In the genomic region with DNA sequence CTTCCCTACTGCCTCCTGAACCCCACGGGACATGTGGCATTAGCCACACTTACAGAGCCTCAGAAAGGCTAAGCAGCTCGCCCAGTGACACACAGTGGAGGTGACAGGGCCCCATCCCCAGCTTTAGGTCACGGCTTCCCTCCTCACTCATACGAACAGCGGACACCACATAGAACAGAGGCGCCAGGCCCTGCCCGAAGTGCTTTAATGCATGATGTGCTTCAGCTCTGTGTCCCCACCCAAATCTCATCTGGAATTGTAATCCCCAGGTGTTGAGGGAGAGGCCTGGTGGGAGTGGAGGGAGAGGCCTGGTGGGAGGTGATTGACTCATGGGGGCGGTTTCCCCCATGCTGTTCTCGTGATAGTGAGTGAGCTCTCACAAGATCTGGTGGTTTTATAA, we compare ENCODE assay signal across 19 cellular contexts.
DNase-seq lines count a peak whose midpoint lies in the region; ATAC-seq and TF ChIP-seq lines count a peak whose summit lies in the region.
"Had no signal": no experiment of that assay in that cellular context is flagged by ENCODE, and none has a peak within 500 bp of the region (broad histone marks: within the 10 kb centered on the region; RNA-seq: fewer than 3 reads in every experiment).

No MANE protein-coding gene starts in this region.

- no peak for ATAC-seq in GM21619 (IDR thresholded peaks at IDR 0.05; ENCODE audit: unreplicated experiment)
- ATAC-seq: CD8-positive, alpha-beta T cell; GM12878; GM23338 had no signal

- CTCF ChIA-PET in activated naive CD4-positive, alpha-beta T cell treated with anti-CD3 and anti-CD28 coated beads, Interleukin-2, amount 10 ng/mL, durations not matched to agents 7 days and 5 days (lab: Charles Lee) = no interaction called here

- DNase-seq in activated naive CD4-positive, alpha-beta T cell treated with anti-CD3 and anti-CD28 coated beads, Interleukin-2, amount 10 ng/mL, durations not matched to agents 7 days and 5 days = no peak
- DNase-seq in NB4 (ENCODE audit: low read depth) (peak; percentile 7), mesenteric fat pad (ENCODE audit: low spot score) (peak; percentile 57), type B pancreatic cell (ENCODE audit: extremely low spot score, unreplicated experiment) (peak; percentile 65), NCI-H1105 treated with DMSO at 0.1 percent for 48 hours (lab: John Stamatoyannopoulos, UW) (no peak)
- DNase-seq: BE2C; Calu3; CD8-positive, alpha-beta T cell; DMS53; EL; KG1; NCI-H1417; NCI-H187 treated with DMSO at 0.1 percent for 48 hours; NCI-H345; NCI-H524 treated with DMSO at 0.1 percent for 48 hours had no signal

- peaks cover 6% of the 10 kb centered on the region for H3K9me3 Mint-ChIP-seq in activated naive CD4-positive, alpha-beta T cell treated with anti-CD3 and anti-CD28 coated beads, Interleukin-2, amount 50 U/mL, for 24 hours
- H3K9me3 Mint-ChIP-seq in activated naive CD4-positive, alpha-beta T cell treated with anti-CD3 and anti-CD28 coated beads, Interleukin-2, amount 10 ng/mL, durations not matched to agents 7 days and 5 days = peaks cover 36% of the 10 kb centered on the region
- no peaks in the 10 kb centered on the region for H3K9me3 Mint-ChIP-seq in type B pancreatic cell

- no peak overlapping the region for H3K4me3 Mint-ChIP-seq in activated naive CD4-positive, alpha-beta T cell treated with anti-CD3 and anti-CD28 coated beads, Interleukin-2, amount 50 U/mL, for 24 hours
- H3K4me3 Mint-ChIP-seq in activated naive CD4-positive, alpha-beta T cell treated with anti-CD3 and anti-CD28 coated beads, Interleukin-2, amount 10 ng/mL, durations not matched to agents 7 days and 5 days = no peak overlapping the region
- no peak overlapping the region for H3K4me3 Mint-ChIP-seq in type B pancreatic cell
- H3K4me3 Mint-ChIP-seq: CD8-positive, alpha-beta T cell; GM23338 had no signal

- TF ChIP-seq POLR2A in NB4 (IDR thresholded peaks at IDR 0.05; ENCODE audit: extremely low read depth, insufficient read length) = no peak

- peaks cover 39% of the 10 kb centered on the region for H3K4me1 Mint-ChIP-seq in activated naive CD4-positive, alpha-beta T cell treated with anti-CD3 and anti-CD28 coated beads, Interleukin-2, amount 50 U/mL, for 24 hours
- H3K4me1 Mint-ChIP-seq in activated naive CD4-positive, alpha-beta T cell treated with anti-CD3 and anti-CD28 coated beads, Interleukin-2, amount 10 ng/mL, durations not matched to agents 7 days and 5 days = peaks cover 32% of the 10 kb centered on the region
- H3K4me1 Mint-ChIP-seq in type B pancreatic cell (ENCODE audit: unreplicated experiment) = peaks cover 27% of the 10 kb centered on the region

- H3K27ac Mint-ChIP-seq in activated naive CD4-positive, alpha-beta T cell treated with anti-CD3 and anti-CD28 coated beads, Interleukin-2, amount 50 U/mL, for 24 hours = peak overlapping the region; percentile 27
- H3K27ac Mint-ChIP-seq in activated naive CD4-positive, alpha-beta T cell treated with anti-CD3 and anti-CD28 coated beads, Interleukin-2, amount 10 ng/mL, durations not matched to agents 7 days and 5 days = no peak overlapping the region
- H3K27ac Mint-ChIP-seq in type B pancreatic cell = no peak overlapping the region
- H3K27ac Mint-ChIP-seq: CD8-positive, alpha-beta T cell; GM23338 had no signal

- TF ChIP-seq CTCF in NB4 (IDR thresholded peaks at IDR 0.05; ENCODE audit: low read depth, low read length) (no peak), type B pancreatic cell (conservative IDR thresholded peaks at IDR 0.05) (no peak)

- H3K36me3 Mint-ChIP-seq in activated naive CD4-positive, alpha-beta T cell treated with anti-CD3 and anti-CD28 coated beads, Interleukin-2, amount 50 U/mL, for 24 hours = peaks cover 20% of the 10 kb centered on the region
- peaks cover 26% of the 10 kb centered on the region for H3K36me3 Mint-ChIP-seq in activated naive CD4-positive, alpha-beta T cell treated with anti-CD3 and anti-CD28 coated beads, Interleukin-2, amount 10 ng/mL, durations not matched to agents 7 days and 5 days
- no peaks in the 10 kb centered on the region for H3K36me3 Mint-ChIP-seq in type B pancreatic cell

- H3K4me3 ChIP-seq in NB4 (ENCODE audit: low read depth, low read length) = no peak overlapping the region
- H3K4me3 ChIP-seq: GM12878, GM23338 had no signal

- no peaks in the 10 kb centered on the region for H3K27me3 Mint-ChIP-seq in activated naive CD4-positive, alpha-beta T cell treated with anti-CD3 and anti-CD28 coated beads, Interleukin-2, amount 50 U/mL, for 24 hours
- H3K27me3 Mint-ChIP-seq in activated naive CD4-positive, alpha-beta T cell treated with anti-CD3 and anti-CD28 coated beads, Interleukin-2, amount 10 ng/mL, durations not matched to agents 7 days and 5 days = no peaks in the 10 kb centered on the region
- H3K27me3 Mint-ChIP-seq in type B pancreatic cell = no peaks in the 10 kb centered on the region

Comparison
In these comparisons a context has a peak if more than half of its experiments do, and no peak if none do; other contexts are left out.
1. DNase-seq: peak in NB4 (single experiment), mesenteric fat pad (single experiment) and type B pancreatic cell (single experiment); none in activated naive CD4-positive, alpha-beta T cell treated with anti-CD3 and anti-CD28 coated beads, Interleukin-2, amount 10 ng/mL, durations not matched to agents 7 days and 5 days (single experiment) and NCI-H1105 treated with DMSO at 0.1 percent for 48 hours (single experiment).